ENCODE assay signal across 8 cellular contexts in the genomic region with DNA sequence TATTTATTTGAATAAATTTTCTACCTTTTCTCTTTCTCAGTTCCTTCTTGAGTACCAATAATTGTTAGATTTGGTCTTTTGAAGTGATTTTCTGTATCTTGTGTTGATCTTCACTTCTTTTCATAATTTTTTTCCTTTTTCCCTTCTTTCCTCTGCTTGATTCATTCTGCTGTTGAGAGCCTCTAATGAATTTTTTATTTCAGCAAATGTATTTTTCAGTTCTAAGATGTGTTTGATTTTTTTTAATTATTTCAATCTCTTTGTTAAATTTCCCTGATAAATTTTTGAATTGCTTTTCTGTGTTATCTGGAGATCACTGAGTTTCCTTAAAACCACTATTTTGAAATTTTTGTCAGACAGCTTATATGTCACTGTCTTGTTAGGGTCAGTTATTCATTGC.
"Had no signal": no experiment of that assay in that cellular context is flagged by ENCODE, and none has a peak within 500 bp of the region (broad histone marks: within the 10 kb centered on the region; RNA-seq: fewer than 3 reads in every experiment).

No MANE protein-coding gene starts in this region.

- DNase-seq: GDM1, GF-D8 had no signal

- FAIRE-seq: G401.6, GM12878, GM12891, GM12892, GM18507, GM19239 had no signal

- ATAC-seq: GM12878 had no signal

- H3K4me3 ChIP-seq: GM12878 had no signal
